ENCODE assay signal across 1 cellular context in the genomic region with DNA sequence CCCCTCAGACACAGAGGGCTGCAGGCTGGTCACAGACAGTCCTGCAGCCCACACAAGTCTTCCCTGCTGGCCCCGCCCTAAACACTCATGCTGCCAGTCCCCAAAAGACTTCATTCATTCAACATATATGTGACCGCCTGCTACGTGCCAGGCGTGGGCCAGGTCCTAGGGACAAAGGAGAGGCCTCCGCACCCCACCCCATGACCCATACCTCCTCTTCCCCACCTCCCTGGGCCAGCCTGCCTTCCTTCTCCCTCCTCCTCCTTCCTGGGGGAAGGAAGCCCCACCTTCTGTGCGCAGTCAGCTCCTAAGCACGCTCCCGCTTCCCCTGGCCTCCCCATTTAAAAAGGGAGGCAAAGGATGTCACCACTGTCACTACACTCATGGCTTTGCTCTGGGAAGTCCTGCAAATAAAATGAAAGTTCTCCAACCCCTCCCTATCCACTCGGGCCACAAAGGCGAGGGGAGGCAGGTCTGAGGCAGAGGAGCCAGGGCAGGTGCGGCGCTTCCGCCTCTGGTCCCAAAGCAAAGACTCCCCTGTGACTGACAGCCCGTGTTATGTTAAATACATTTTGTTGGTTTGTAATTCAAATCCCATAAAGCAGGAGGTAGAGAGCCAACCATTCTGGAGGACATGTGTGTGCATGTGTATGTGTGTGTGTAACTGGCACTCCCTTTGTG.
TF ChIP-seq lines count a peak whose summit lies in the region.

No MANE protein-coding gene starts in this region.

TF ChIP-seq in GM23338, 12 proteins besides CTCF, POLR2A, EP300 and RAD21 (continued from another document):
- TF ChIP-seq, protein P1, sequence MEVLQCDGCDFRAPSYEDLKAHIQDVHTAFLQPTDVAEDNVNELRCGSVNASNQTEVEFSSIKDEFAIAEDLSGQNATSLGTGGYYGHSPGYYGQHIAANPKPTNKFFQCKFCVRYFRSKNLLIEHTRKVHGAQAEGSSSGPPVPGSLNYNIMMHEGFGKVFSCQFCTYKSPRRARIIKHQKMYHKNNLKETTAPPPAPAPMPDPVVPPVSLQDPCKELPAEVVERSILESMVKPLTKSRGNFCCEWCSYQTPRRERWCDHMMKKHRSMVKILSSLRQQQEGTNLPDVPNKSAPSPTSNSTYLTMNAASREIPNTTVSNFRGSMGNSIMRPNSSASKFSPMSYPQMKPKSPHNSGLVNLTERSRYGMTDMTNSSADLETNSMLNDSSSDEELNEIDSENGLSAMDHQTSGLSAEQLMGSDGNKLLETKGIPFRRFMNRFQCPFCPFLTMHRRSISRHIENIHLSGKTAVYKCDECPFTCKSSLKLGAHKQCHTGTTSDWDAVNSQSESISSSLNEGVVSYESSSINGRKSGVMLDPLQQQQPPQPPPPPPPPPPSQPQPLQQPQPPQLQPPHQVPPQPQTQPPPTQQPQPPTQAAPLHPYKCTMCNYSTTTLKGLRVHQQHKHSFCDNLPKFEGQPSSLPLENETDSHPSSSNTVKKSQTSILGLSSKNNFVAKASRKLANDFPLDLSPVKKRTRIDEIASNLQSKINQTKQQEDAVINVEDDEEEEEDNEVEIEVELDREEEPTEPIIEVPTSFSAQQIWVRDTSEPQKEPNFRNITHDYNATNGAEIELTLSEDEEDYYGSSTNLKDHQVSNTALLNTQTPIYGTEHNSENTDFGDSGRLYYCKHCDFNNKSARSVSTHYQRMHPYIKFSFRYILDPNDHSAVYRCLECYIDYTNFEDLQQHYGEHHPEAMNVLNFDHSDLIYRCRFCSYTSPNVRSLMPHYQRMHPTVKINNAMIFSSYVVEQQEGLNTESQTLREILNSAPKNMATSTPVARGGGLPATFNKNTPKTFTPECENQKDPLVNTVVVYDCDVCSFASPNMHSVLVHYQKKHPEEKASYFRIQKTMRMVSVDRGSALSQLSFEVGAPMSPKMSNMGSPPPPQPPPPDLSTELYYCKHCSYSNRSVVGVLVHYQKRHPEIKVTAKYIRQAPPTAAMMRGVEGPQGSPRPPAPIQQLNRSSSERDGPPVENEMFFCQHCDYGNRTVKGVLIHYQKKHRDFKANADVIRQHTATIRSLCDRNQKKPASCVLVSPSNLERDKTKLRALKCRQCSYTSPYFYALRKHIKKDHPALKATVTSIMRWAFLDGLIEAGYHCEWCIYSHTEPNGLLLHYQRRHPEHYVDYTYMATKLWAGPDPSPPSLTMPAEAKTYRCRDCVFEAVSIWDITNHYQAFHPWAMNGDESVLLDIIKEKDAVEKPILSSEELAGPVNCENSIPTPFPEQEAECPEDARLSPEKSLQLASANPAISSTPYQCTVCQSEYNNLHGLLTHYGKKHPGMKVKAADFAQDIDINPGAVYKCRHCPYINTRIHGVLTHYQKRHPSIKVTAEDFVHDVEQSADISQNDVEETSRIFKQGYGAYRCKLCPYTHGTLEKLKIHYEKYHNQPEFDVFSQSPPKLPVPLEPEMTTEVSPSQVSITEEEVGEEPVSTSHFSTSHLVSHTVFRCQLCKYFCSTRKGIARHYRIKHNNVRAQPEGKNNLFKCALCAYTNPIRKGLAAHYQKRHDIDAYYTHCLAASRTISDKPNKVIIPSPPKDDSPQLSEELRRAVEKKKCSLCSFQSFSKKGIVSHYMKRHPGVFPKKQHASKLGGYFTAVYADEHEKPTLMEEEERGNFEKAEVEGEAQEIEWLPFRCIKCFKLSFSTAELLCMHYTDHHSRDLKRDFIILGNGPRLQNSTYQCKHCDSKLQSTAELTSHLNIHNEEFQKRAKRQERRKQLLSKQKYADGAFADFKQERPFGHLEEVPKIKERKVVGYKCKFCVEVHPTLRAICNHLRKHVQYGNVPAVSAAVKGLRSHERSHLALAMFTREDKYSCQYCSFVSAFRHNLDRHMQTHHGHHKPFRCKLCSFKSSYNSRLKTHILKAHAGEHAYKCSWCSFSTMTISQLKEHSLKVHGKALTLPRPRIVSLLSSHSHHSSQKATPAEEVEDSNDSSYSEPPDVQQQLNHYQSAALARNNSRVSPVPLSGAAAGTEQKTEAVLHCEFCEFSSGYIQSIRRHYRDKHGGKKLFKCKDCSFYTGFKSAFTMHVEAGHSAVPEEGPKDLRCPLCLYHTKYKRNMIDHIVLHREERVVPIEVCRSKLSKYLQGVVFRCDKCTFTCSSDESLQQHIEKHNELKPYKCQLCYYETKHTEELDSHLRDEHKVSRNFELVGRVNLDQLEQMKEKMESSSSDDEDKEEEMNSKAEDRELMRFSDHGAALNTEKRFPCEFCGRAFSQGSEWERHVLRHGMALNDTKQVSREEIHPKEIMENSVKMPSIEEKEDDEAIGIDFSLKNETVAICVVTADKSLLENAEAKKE (CRISPR knock-in tag; IDR thresholded peaks at IDR 0.05) = no peak
- TF ChIP-seq CREB1 (CRISPR knock-in tag; IDR thresholded peaks at IDR 0.05; ENCODE audit: low read depth) (no peak), EZH2 (IDR thresholded peaks at IDR 0.05; ENCODE audit: low read depth, unreplicated experiment) (no peak), ZNF114 (CRISPR knock-in tag; IDR thresholded peaks at IDR 0.05) (no peak), JUNB (IDR thresholded peaks at IDR 0.05; ENCODE audit: unreplicated experiment) (no peak), EZH2phosphoT487 (IDR thresholded peaks at IDR 0.05; ENCODE audit: unreplicated experiment) (no peak), NANOG (IDR thresholded peaks at IDR 0.05; ENCODE audit: borderline replicate concordance) (no peak)
- TF ChIP-seq, protein P2, sequence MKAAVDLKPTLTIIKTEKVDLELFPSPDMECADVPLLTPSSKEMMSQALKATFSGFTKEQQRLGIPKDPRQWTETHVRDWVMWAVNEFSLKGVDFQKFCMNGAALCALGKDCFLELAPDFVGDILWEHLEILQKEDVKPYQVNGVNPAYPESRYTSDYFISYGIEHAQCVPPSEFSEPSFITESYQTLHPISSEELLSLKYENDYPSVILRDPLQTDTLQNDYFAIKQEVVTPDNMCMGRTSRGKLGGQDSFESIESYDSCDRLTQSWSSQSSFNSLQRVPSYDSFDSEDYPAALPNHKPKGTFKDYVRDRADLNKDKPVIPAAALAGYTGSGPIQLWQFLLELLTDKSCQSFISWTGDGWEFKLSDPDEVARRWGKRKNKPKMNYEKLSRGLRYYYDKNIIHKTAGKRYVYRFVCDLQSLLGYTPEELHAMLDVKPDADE (IDR thresholded peaks at IDR 0.05) = no peak
- TF ChIP-seq, protein P3, sequence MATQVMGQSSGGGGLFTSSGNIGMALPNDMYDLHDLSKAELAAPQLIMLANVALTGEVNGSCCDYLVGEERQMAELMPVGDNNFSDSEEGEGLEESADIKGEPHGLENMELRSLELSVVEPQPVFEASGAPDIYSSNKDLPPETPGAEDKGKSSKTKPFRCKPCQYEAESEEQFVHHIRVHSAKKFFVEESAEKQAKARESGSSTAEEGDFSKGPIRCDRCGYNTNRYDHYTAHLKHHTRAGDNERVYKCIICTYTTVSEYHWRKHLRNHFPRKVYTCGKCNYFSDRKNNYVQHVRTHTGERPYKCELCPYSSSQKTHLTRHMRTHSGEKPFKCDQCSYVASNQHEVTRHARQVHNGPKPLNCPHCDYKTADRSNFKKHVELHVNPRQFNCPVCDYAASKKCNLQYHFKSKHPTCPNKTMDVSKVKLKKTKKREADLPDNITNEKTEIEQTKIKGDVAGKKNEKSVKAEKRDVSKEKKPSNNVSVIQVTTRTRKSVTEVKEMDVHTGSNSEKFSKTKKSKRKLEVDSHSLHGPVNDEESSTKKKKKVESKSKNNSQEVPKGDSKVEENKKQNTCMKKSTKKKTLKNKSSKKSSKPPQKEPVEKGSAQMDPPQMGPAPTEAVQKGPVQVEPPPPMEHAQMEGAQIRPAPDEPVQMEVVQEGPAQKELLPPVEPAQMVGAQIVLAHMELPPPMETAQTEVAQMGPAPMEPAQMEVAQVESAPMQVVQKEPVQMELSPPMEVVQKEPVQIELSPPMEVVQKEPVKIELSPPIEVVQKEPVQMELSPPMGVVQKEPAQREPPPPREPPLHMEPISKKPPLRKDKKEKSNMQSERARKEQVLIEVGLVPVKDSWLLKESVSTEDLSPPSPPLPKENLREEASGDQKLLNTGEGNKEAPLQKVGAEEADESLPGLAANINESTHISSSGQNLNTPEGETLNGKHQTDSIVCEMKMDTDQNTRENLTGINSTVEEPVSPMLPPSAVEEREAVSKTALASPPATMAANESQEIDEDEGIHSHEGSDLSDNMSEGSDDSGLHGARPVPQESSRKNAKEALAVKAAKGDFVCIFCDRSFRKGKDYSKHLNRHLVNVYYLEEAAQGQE (IDR thresholded peaks at IDR 0.05; ENCODE audit: unreplicated experiment) = no peak
